Comparison of ENCODE assay signal across 1 cellular context in genomic region chr19:3762501-3763459, GRCh38.
TF ChIP-seq lines count a peak whose summit lies in the region.

Gene MRPL54 (plus strand): TSS chr19:3762682. CDS start chr19:3762701, 19 bp downstream.

TF ChIP-seq in HepG2, 621 proteins besides CTCF, POLR2A, EP300 and RAD21 (continued from another document and continues in another):
- TF ChIP-seq ELK4 (CRISPR knock-in tag; IDR thresholded peaks at IDR 0.05; ENCODE audit: borderline replicate concordance) (no peak), ESRRA (CRISPR knock-in tag; IDR thresholded peaks at IDR 0.05; ENCODE audit: low read depth) (no peak), PCBP2 (optimal IDR thresholded peaks at IDR 0.05; ENCODE audit: low read depth, low read length, poor library complexity, severe bottlenecking) (no peak), MTA3 (CRISPR knock-in tag; IDR thresholded peaks at IDR 0.05) (no peak), U2AF2 (IDR thresholded peaks at IDR 0.05; ENCODE audit: low read depth, low read length) (no peak), IKZF1 (IDR thresholded peaks at IDR 0.05) (no peak), JUN (CRISPR knock-in tag; IDR thresholded peaks at IDR 0.05) (0 out of 2 replicates have a peak, but pooled peaks have one; percentile 51), ZNF33B (CRISPR knock-in tag; IDR thresholded peaks at IDR 0.05) (0 out of 2 replicates have a peak, but pooled peaks have one; percentile 40), CREM (IDR thresholded peaks at IDR 0.05) (peak; percentile 97), CREM (CRISPR knock-in tag; IDR thresholded peaks at IDR 0.05) (no peak), U2AF1 (optimal IDR thresholded peaks at IDR 0.05; ENCODE audit: low read depth, low read length) (no peak), CHCHD3 (CRISPR knock-in tag; IDR thresholded peaks at IDR 0.05) (no peak), NR2C2 (CRISPR knock-in tag; IDR thresholded peaks at IDR 0.05; ENCODE audit: borderline replicate concordance) (peak; percentile 22; the same call in 1 of the 2 replicates), CHD2 (IDR thresholded peaks at IDR 0.05; ENCODE audit: low read depth, low read length) (no peak), CSRNP1 (CRISPR knock-in tag; IDR thresholded peaks at IDR 0.05) (no peak), ZNF790 (CRISPR knock-in tag; IDR thresholded peaks at IDR 0.05; ENCODE audit: borderline replicate concordance) (no peak), ZNF652 (CRISPR knock-in tag; IDR thresholded peaks at IDR 0.05; ENCODE audit: borderline replicate concordance, low read depth) (no peak), SMARCE1 (IDR thresholded peaks at IDR 0.05; ENCODE audit: borderline replicate concordance) (no peak), CSRNP2 (CRISPR knock-in tag; conservative IDR thresholded peaks at IDR 0.05; ENCODE audit: low read depth) (no peak), CREB1 (IDR thresholded peaks at IDR 0.05) (peak; percentile 89), CREB1 (CRISPR knock-in tag; IDR thresholded peaks at IDR 0.05) (peak; percentile 97), MTF1 (CRISPR knock-in tag; IDR thresholded peaks at IDR 0.05) (no peak), CBX1 (IDR thresholded peaks at IDR 0.05; ENCODE audit: low read depth) (no peak), ARNTL (CRISPR knock-in tag; IDR thresholded peaks at IDR 0.05) (no peak), ZC3H4 (CRISPR knock-in tag; IDR thresholded peaks at IDR 0.05; ENCODE audit: borderline replicate concordance) (peak; percentile 40; the same call in 1 of the 2 replicates), ARID3A (IDR thresholded peaks at IDR 0.05; ENCODE audit: low read depth, low read length) (0 out of 2 replicates have a peak, but pooled peaks have one; percentile 12), ZBTB14 (CRISPR knock-in tag; IDR thresholded peaks at IDR 0.05) (no peak), KDM2A (CRISPR knock-in tag; IDR thresholded peaks at IDR 0.05; ENCODE audit: borderline replicate concordance, low read depth) (peak; percentile 48; the same call in 1 of the 2 replicates), ZNF713 (CRISPR knock-in tag; IDR thresholded peaks at IDR 0.05) (no peak), SMAD3 (CRISPR knock-in tag; IDR thresholded peaks at IDR 0.05) (peak; percentile 63; the same call in 1 of the 2 replicates), PCBP1 (IDR thresholded peaks at IDR 0.05; ENCODE audit: borderline replicate concordance, low read depth, low read length) (0 out of 2 replicates have a peak, but pooled peaks have one; percentile 33), HHEX (CRISPR knock-in tag; IDR thresholded peaks at IDR 0.05) (no peak), NR2F2 (IDR thresholded peaks at IDR 0.05; ENCODE audit: borderline replicate concordance, low read depth) (no peak), PRDM15 (CRISPR knock-in tag; IDR thresholded peaks at IDR 0.05) (no peak), ZNF672 (CRISPR knock-in tag; IDR thresholded peaks at IDR 0.05) (no peak), CBFB (CRISPR knock-in tag; IDR thresholded peaks at IDR 0.05) (no peak), ZBTB21 (CRISPR knock-in tag; IDR thresholded peaks at IDR 0.05) (peak; percentile 88), GPBP1L1 (CRISPR knock-in tag; IDR thresholded peaks at IDR 0.05) (no peak), ZNF562 (CRISPR knock-in tag; IDR thresholded peaks at IDR 0.05; ENCODE audit: borderline replicate concordance) (no peak), ARID5B (CRISPR knock-in tag; IDR thresholded peaks at IDR 0.05) (no peak; the same call in 1 of the 2 replicates), ETV5 (CRISPR knock-in tag; IDR thresholded peaks at IDR 0.05; ENCODE audit: borderline replicate concordance) (peak; percentile 82), ZNF337 (CRISPR knock-in tag; IDR thresholded peaks at IDR 0.05; ENCODE audit: borderline replicate concordance, low read depth) (0 out of 2 replicates have a peak, but pooled peaks have one; percentile 34), ZNF33A (CRISPR knock-in tag; IDR thresholded peaks at IDR 0.05; ENCODE audit: borderline replicate concordance) (no peak), SUZ12 (IDR thresholded peaks at IDR 0.05; ENCODE audit: low read depth, low read length) (peak; percentile 59; the same call in 1 of the 2 replicates), ATF1 (CRISPR knock-in tag; IDR thresholded peaks at IDR 0.05) (peak; percentile 95), ZBTB33 (CRISPR knock-in tag; IDR thresholded peaks at IDR 0.05) (0 out of 2 replicates have a peak, but pooled peaks have one; percentile 12)
